1 cellular context compared by ENCODE assay signal in genomic region chr1:205274041-205274691, GRCh38.
TF ChIP-seq lines count a peak whose summit lies in the region.

No MANE protein-coding gene starts in this region.

TF ChIP-seq in endothelial cell of umbilical vein, 7 proteins besides CTCF, POLR2A, EP300 and RAD21:
- TF ChIP-seq GATA2 (IDR thresholded peaks at IDR 0.05; ENCODE audit: insufficient read depth, insufficient read length, low read depth, low read length) (no peak), MYC (IDR thresholded peaks at IDR 0.05; ENCODE audit: low read depth, low read length) (no peak), POLR2AphosphoS5 (IDR thresholded peaks at IDR 0.05; ENCODE audit: insufficient read depth, low read depth, low read length) (no peak), JUN (IDR thresholded peaks at IDR 0.05; ENCODE audit: borderline replicate concordance, insufficient read depth, insufficient read length, low read depth) (no peak), FOS (IDR thresholded peaks at IDR 0.05; ENCODE audit: borderline replicate concordance, insufficient read depth, low read length) (no peak), EZH2 (IDR thresholded peaks at IDR 0.05; ENCODE audit: borderline replicate concordance, low read depth, low read length, severe bottlenecking) (no peak), MAX (IDR thresholded peaks at IDR 0.05; ENCODE audit: insufficient read depth, insufficient read length) (no peak)
TF ChIP-seq in endothelial cell of umbilical vein: peak in this region for 0.
